29 cellular contexts compared by ENCODE assay signal in genomic region chr10:71090801-71091200, GRCh38.
DNase-seq lines count a peak whose midpoint lies in the region; ATAC-seq, FAIRE-seq and TF ChIP-seq lines count a peak whose summit lies in the region.
"Had no signal": no experiment of that assay in that cellular context is flagged by ENCODE, and none has a peak within 500 bp of the region (broad histone marks: within the 10 kb centered on the region; RNA-seq: fewer than 3 reads in every experiment).

No MANE protein-coding gene starts in this region.

- H3K27ac ChIP-seq in right lobe of liver, result no peak overlapping the region
- no peak overlapping the region for H3K27ac ChIP-seq in HepG2 (ENCODE audit: extremely low read length, insufficient read depth, low read length)
- H3K27ac ChIP-seq: BLaER1 treated with 17β-estradiol and CSF1 and Interleukin-3, amounts not matched to agents 10 nM and 100 nM; dorsolateral prefrontal cortex; KMS-11; left lung; SJSA1 had no signal

- TF ChIP-seq EP300 in HepG2 (IDR thresholded peaks at IDR 0.05; ENCODE audit: low read depth in 2 of 2, low read length in 2 of 2), result no peak
- no peak for TF ChIP-seq EP300 in HepG2 (CRISPR knock-in tag; IDR thresholded peaks at IDR 0.05; ENCODE audit: borderline replicate concordance)

- H3K27me3 Mint-ChIP-seq in nephron progenitor cell (ENCODE audit: low read depth, poor library complexity), result peaks cover 9% of the 10 kb centered on the region
- H3K27me3 Mint-ChIP-seq: activated naive CD8-positive, alpha-beta T cell had no signal

- no peak overlapping the region for H3K4me3 Mint-ChIP-seq in nephron progenitor cell
- H3K4me3 Mint-ChIP-seq: activated naive CD8-positive, alpha-beta T cell; naive thymus-derived CD8-positive, alpha-beta T cell had no signal

- TF ChIP-seq CTCF in right lobe of liver (IDR thresholded peaks at IDR 0.05) (no peak), HepG2 (CRISPR knock-in tag; IDR thresholded peaks at IDR 0.05) (no peak), nephron progenitor cell (IDR thresholded peaks at IDR 0.05) (no peak)

- H3K4me1 ChIP-seq in right lobe of liver (no peaks in the 10 kb centered on the region), HepG2 (ENCODE audit: insufficient read depth, low read length) (no peaks in the 10 kb centered on the region)
- H3K4me1 ChIP-seq: BLaER1 treated with 17β-estradiol and CSF1 and Interleukin-3, amounts not matched to agents 10 nM and 100 nM; left lung; SJSA1 had no signal

- H3K9me3 Mint-ChIP-seq in nephron progenitor cell, result no peaks in the 10 kb centered on the region

- CTCF ChIA-PET in HepG2 (lab: Yijun Ruan, JAX; ENCODE audit: low intra/inter-chr PET ratio, low total read pairs), result no interaction called here

- no TSS peak for BruUV-seq in HepG2 (replicated peaks; lab: Mats Ljungman, UMichigan)

- in situ Hi-C loops in HepG2 (cut with HindIII; ENCODE audit: extremely low pct_ligation_motif_present, low pct_unique_long_range_greater_than_20kb), result no loop called here

- H3K27me3 ChIP-seq in right lobe of liver (no peaks in the 10 kb centered on the region), HepG2 (ENCODE audit: control insufficient read depth in 1 of 2, insufficient read depth in 2 of 2, low read length in 2 of 2) (peaks cover 1 to 32% of the 10 kb centered on the region in 2 experiments; a peak in 3 of 5 replicates)
- H3K27me3 ChIP-seq: BLaER1 treated with 17β-estradiol and CSF1 and Interleukin-3, amounts not matched to agents 10 nM and 100 nM; SJSA1 had no signal

- H3K4me1 Mint-ChIP-seq in nephron progenitor cell, result peaks cover 45% of the 10 kb centered on the region
- H3K4me1 Mint-ChIP-seq: naive thymus-derived CD8-positive, alpha-beta T cell had no signal

- POLR2A ChIA-PET in HepG2 (lab: Yijun Ruan, JAX), result no interaction called here

- intact Hi-C loops in right lobe of liver (cut with DNase I), result no loop called here
- intact Hi-C loops in HepG2 (cut with micrococcal nuclease; ENCODE audit: unreplicated experiment), result no loop called here

- DNase-seq in right lobe of liver (peak in 2 of 3 donors; percentile 39 to 42), HepG2 (ENCODE audit: low spot score) (no peak), nephron progenitor cell (no peak), ureter (ENCODE audit: low spot score) (peak; percentile 34), HPDE6-E6E7 (ENCODE audit: extremely low spot score) (no peak), DMS153 treated with DMSO at 0.1 percent for 48 hours (lab: John Stamatoyannopoulos, UW; ENCODE audit: unreplicated experiment) (no peak)
- DNase-seq in activated CD8-positive, alpha-beta memory T cell treated with anti-CD3 and anti-CD28 coated beads, Interleukin-2, amount 50 U/mL, for 48 hours, result peak; percentile 42
- DNase-seq: activated CD4-positive, alpha-beta T cell treated with anti-CD3 and anti-CD28 coated beads for 1 hour; cerebellar nuclear complex; DMS79; GDM1; hypothalamus; left lung; midbrain; MM.1S; NCI-H1417 treated with DMSO at 0.1 percent for 48 hours; NCI-H774; retina; stimulated activated CD4-positive, alpha-beta T cell treated with anti-CD3 and anti-CD28 coated beads, Interleukin-1b, Interleukin-23, amount 100 ng/mL, for 48 hours had no signal

- no peak for TF ChIP-seq POLR2A in right lobe of liver (IDR thresholded peaks at IDR 0.05)
- TF ChIP-seq POLR2A in HepG2 (IDR thresholded peaks at IDR 0.05; ENCODE audit: insufficient read depth in 1 of 2, low read depth in 2 of 2, low read length in 2 of 2), result no peak

- no peak overlapping the region for H3K9ac ChIP-seq in HepG2 (ENCODE audit: insufficient read depth, low read depth, low read length)
- H3K9ac ChIP-seq: BLaER1 treated with 17β-estradiol and CSF1 and Interleukin-3, amounts not matched to agents 10 nM and 100 nM; KMS-11 had no signal

- peak in 1 of 4 donors; percentile 30 for ATAC-seq in right lobe of liver
- ATAC-seq in HepG2, result no peak
- no peak for ATAC-seq in HG02623 (IDR thresholded peaks at IDR 0.05; ENCODE audit: unreplicated experiment)
- ATAC-seq: HCT116; left lung; naive thymus-derived CD8-positive, alpha-beta T cell had no signal

- no peaks in the 10 kb centered on the region for H3K36me3 ChIP-seq in right lobe of liver
- no peaks in the 10 kb centered on the region for H3K36me3 ChIP-seq in HepG2 (replicated peaks in 1 of 2; ENCODE audit: control insufficient read depth in 1 of 2, insufficient read depth in 2 of 2, low read length in 2 of 2)
- H3K36me3 ChIP-seq: BLaER1 treated with 17β-estradiol and CSF1 and Interleukin-3, amounts not matched to agents 10 nM and 100 nM; left lung; SJSA1 had no signal

- WGBS in right lobe of liver (ENCODE audit: insufficient coverage, low coverage, low lambda C conversion rate, missing lambda C conversion rate), result 86% methylated on average over 4 of the region's 10 CpGs
- 50% methylated on average over 2 of the region's 10 CpGs for WGBS in HepG2 (ENCODE audit: low lambda C conversion rate)

- H3K27ac Mint-ChIP-seq in nephron progenitor cell, result peak overlapping the region; percentile 16
- H3K27ac Mint-ChIP-seq: activated naive CD8-positive, alpha-beta T cell had no signal

- no peaks in the 10 kb centered on the region for H3K79me2 ChIP-seq in HepG2 (ENCODE audit: insufficient read depth, low read length)

- no peak for FAIRE-seq in HepG2 (lab: Jason Lieb, UNC)
- FAIRE-seq: GM19239 had no signal

- H4K20me1 ChIP-seq in HepG2 (ENCODE audit: insufficient read depth, low read length), result no peaks in the 10 kb centered on the region
- H4K20me1 ChIP-seq: BLaER1 treated with 17β-estradiol and CSF1 and Interleukin-3, amounts not matched to agents 10 nM and 100 nM had no signal

- H3K9me3 ChIP-seq in right lobe of liver (no peaks in the 10 kb centered on the region), HepG2 (ENCODE audit: low read length) (no peaks in the 10 kb centered on the region)
- H3K9me3 ChIP-seq: SJSA1 had no signal

- no peak for TF ChIP-seq RAD21 in HepG2 (CRISPR knock-in tag; IDR thresholded peaks at IDR 0.05)

- no peak overlapping the region for H3K4me3 ChIP-seq in right lobe of liver
- H3K4me3 ChIP-seq in HepG2 (replicated peaks in 1 of 3; ENCODE audit: insufficient read depth in 1 of 3, low read depth in 2 of 3, low read length in 3 of 3), result no peak overlapping the region
- H3K4me3 ChIP-seq: BLaER1 treated with 17β-estradiol and CSF1 and Interleukin-3, amounts not matched to agents 10 nM and 100 nM; dorsolateral prefrontal cortex; left lung; SJSA1; smooth muscle cell had no signal

- no peak overlapping the region for H3K4me2 ChIP-seq in HepG2 (ENCODE audit: low read depth, low read length)
- H3K4me2 ChIP-seq: BLaER1 treated with 17β-estradiol and CSF1 and Interleukin-3, amounts not matched to agents 10 nM and 100 nM; KMS-11; smooth muscle cell had no signal

- H2AFZ ChIP-seq in HepG2 (ENCODE audit: low read length), result no peak overlapping the region

- no peaks in the 10 kb centered on the region for H3K36me3 Mint-ChIP-seq in nephron progenitor cell (ENCODE audit: low read depth)
- H3K36me3 Mint-ChIP-seq: activated naive CD8-positive, alpha-beta T cell; naive thymus-derived CD8-positive, alpha-beta T cell had no signal

TF ChIP-seq in HepG2, 621 proteins besides CTCF, POLR2A, EP300 and RAD21:
- TF ChIP-seq RNF219 (CRISPR knock-in tag; IDR thresholded peaks at IDR 0.05) (no peak), AHR (CRISPR knock-in tag; IDR thresholded peaks at IDR 0.05) (no peak), ZFP36L2 (CRISPR knock-in tag; IDR thresholded peaks at IDR 0.05) (no peak), CSRNP1 (CRISPR knock-in tag; IDR thresholded peaks at IDR 0.05) (no peak)

Comparison
In these comparisons a context has a peak if more than half of its experiments do, and no peak if none do; other contexts are left out.
1. DNase-seq: peak in right lobe of liver (2 of 3), activated CD8-positive, alpha-beta memory T cell treated with anti-CD3 and anti-CD28 coated beads, Interleukin-2, amount 50 U/mL, for 48 hours (single experiment) and ureter (single experiment); none in HepG2 (single experiment), nephron progenitor cell (single experiment), HPDE6-E6E7 (single experiment) and DMS153 treated with DMSO at 0.1 percent for 48 hours (single experiment).